In the genomic region with DNA sequence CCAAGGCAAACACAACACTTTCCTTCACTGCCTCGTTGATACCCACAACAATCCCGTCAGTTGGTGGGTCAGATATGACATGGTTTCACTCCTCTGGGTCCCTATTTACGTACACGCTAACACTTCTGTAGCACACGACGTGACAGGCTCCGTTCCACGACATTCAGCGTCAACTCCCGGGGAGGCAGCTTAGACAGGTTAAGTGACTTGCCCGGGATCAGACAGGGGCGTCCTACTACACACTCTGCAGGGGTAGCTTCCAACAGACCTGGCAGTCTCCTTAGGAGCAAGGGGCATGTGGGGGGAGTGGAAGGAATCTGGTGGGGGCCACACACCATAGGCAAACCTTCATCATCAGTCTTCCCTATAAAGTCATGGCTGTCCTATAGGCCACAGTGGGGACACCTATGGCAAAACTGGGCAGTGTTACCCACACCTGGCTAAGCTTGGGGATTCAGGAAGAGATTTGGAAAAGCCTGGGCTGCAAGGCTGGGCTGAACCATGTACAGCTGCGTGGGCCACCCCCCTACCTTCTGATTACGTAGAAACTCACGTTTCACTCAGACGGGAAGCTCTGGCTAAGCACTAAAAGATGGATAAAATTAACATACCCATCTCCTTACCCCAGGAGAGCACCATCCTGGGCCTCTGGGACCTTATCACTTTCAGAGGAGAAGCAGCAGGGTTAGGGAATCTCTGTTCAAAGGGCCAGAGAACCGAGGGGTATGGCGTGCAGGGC, we compare ENCODE assay signal across 8 cellular contexts. TPM values are rescaled to one million over a fixed set of nuclear protein-coding genes. Genes with fewer than 3 reads are reported as not detected.
DNase-seq lines count a peak whose midpoint lies in the region; ATAC-seq and TF ChIP-seq lines count a peak whose summit lies in the region.

No MANE protein-coding gene starts in this region.

- CTCF ChIA-PET in activated CD4-positive, alpha-beta T cell treated with anti-CD3 and anti-CD28 coated beads, Interleukin-2, amount 10 ng/mL, durations not matched to agents 7 days and 5 days (lab: Charles Lee) = interaction anchor here (1.0 to 7.2 kb wide), 9 partner anchors 9 to 220 kb away, joined by 3 to 62 read pairs (median 20); partner anchors contain the start of genes AIFM2 and SAR1A
- CTCF ChIA-PET in WTC11 (lab: Charles Lee) = interaction anchor here (1.0 to 4.0 kb wide), 8 partner anchors 23 to 358 kb away, joined by 3 to 79 read pairs (median 10); partner anchors contain the start of gene SAR1A

- TF ChIP-seq EP300 in gastroesophageal sphincter (IDR thresholded peaks at IDR 0.05) = no peak

- ATAC-seq in WTC11 (no peak), gastroesophageal sphincter (no peak)
- ATAC-seq in stimulated activated effector memory CD8-positive, alpha-beta T cell treated with anti-CD3 and anti-CD28 coated beads, Interleukin-12 subunit alpha, Interleukin-12 subunit beta, amount 100 ng/mL, for 72 hours = no peak

- H3K36me3 ChIP-seq in gastroesophageal sphincter = peaks cover 0 to 20% of the 10 kb centered on the region in 2 donors

- no peak for DNase-seq in activated CD4-positive, alpha-beta T cell treated with anti-CD3 and anti-CD28 coated beads, Interleukin-2, amount 10 ng/mL, durations not matched to agents 7 days and 5 days
- no peak for DNase-seq in activated CD4-positive, alpha-beta T cell treated with anti-CD3 and anti-CD28 coated beads, Interleukin-2, amount 50 U/mL, for 1 hour
- DNase-seq in WTC11 (ENCODE audit: low spot score) (no peak), GM13977 (ENCODE audit: low spot score) (no peak), SIG-M5 treated with dmso at 0.1 percent for 504 hours (lab: John Stamatoyannopoulos, UW; ENCODE audit: unreplicated experiment) (no peak)
- DNase-seq in stimulated activated effector memory CD8-positive, alpha-beta T cell treated with anti-CD3 and anti-CD28 coated beads, Interleukin-12 subunit alpha, Interleukin-12 subunit beta, amount 100 ng/mL, for 72 hours (ENCODE audit: low spot score in 2 of 2) = no peak
- DNase-seq in stimulated activated CD4-positive, alpha-beta T cell treated with anti-CD3 and anti-CD28 coated beads, Interleukin-15, amount 100 ng/mL, for 24 hours = no peak

- peaks cover 5% of the 10 kb centered on the region for H3K36me3 Mint-ChIP-seq in activated CD4-positive, alpha-beta T cell treated with anti-CD3 and anti-CD28 coated beads, Interleukin-2, amount 10 ng/mL, durations not matched to agents 7 days and 5 days (ENCODE audit: low read depth)
- no peaks in the 10 kb centered on the region for H3K36me3 Mint-ChIP-seq in WTC11
- peaks cover 29% of the 10 kb centered on the region for H3K36me3 Mint-ChIP-seq in stimulated activated effector memory CD8-positive, alpha-beta T cell treated with anti-CD3 and anti-CD28 coated beads, Interleukin-12 subunit alpha, Interleukin-12 subunit beta, amount 100 ng/mL, for 72 hours

- peak overlapping the region; percentile 84 for H3K27ac Mint-ChIP-seq in activated CD4-positive, alpha-beta T cell treated with anti-CD3 and anti-CD28 coated beads, Interleukin-2, amount 10 ng/mL, durations not matched to agents 7 days and 5 days
- H3K27ac Mint-ChIP-seq in WTC11 = no peak overlapping the region
- H3K27ac Mint-ChIP-seq in stimulated activated effector memory CD8-positive, alpha-beta T cell treated with anti-CD3 and anti-CD28 coated beads, Interleukin-12 subunit alpha, Interleukin-12 subunit beta, amount 100 ng/mL, for 72 hours = peak overlapping the region; percentile 79

- peak overlapping the region; percentile 85 for H3K4me3 Mint-ChIP-seq in activated CD4-positive, alpha-beta T cell treated with anti-CD3 and anti-CD28 coated beads, Interleukin-2, amount 10 ng/mL, durations not matched to agents 7 days and 5 days
- H3K4me3 Mint-ChIP-seq in WTC11 = peak overlapping the region; percentile 78
- peak overlapping the region; percentile 69 for H3K4me3 Mint-ChIP-seq in stimulated activated effector memory CD8-positive, alpha-beta T cell treated with anti-CD3 and anti-CD28 coated beads, Interleukin-12 subunit alpha, Interleukin-12 subunit beta, amount 100 ng/mL, for 72 hours

- in situ Hi-C loops in GM13977 (cut with MboI; ENCODE audit: low pct_unique_long_range_greater_than_20kb, low sequenced_read_pairs, unreplicated experiment) = no loop called here

- H3K27ac ChIP-seq in gastroesophageal sphincter = peak overlapping the region in 3 of 4 donors; percentile 89 to 95 (median 90)

- peaks cover 30% of the 10 kb centered on the region for H3K4me1 Mint-ChIP-seq in activated CD4-positive, alpha-beta T cell treated with anti-CD3 and anti-CD28 coated beads, Interleukin-2, amount 10 ng/mL, durations not matched to agents 7 days and 5 days
- H3K4me1 Mint-ChIP-seq in WTC11 = peaks cover 16% of the 10 kb centered on the region
- H3K4me1 Mint-ChIP-seq in stimulated activated effector memory CD8-positive, alpha-beta T cell treated with anti-CD3 and anti-CD28 coated beads, Interleukin-12 subunit alpha, Interleukin-12 subunit beta, amount 100 ng/mL, for 72 hours = peaks cover 31% of the 10 kb centered on the region

- no peak for TF ChIP-seq POLR2A in gastroesophageal sphincter (IDR thresholded peaks at IDR 0.05)

- no peaks in the 10 kb centered on the region for H3K27me3 Mint-ChIP-seq in activated CD4-positive, alpha-beta T cell treated with anti-CD3 and anti-CD28 coated beads, Interleukin-2, amount 10 ng/mL, durations not matched to agents 7 days and 5 days
- no peaks in the 10 kb centered on the region for H3K27me3 Mint-ChIP-seq in WTC11 (ENCODE audit: low read depth)

- H3K4me3 ChIP-seq in gastroesophageal sphincter = peak overlapping the region in 1 of 2 donors; percentile 90

- 81 to 87% methylated on average over 7 to 11 of the region's 18 CpGs for WGBS in gastroesophageal sphincter (ENCODE audit: low coverage in 1 of 2), 2 donors

- H3K9me3 Mint-ChIP-seq in activated CD4-positive, alpha-beta T cell treated with anti-CD3 and anti-CD28 coated beads, Interleukin-2, amount 10 ng/mL, durations not matched to agents 7 days and 5 days = no peaks in the 10 kb centered on the region
- H3K9me3 Mint-ChIP-seq in WTC11 = no peaks in the 10 kb centered on the region
- H3K9me3 Mint-ChIP-seq in stimulated activated effector memory CD8-positive, alpha-beta T cell treated with anti-CD3 and anti-CD28 coated beads, Interleukin-12 subunit alpha, Interleukin-12 subunit beta, amount 100 ng/mL, for 72 hours = no peaks in the 10 kb centered on the region

- H3K9me3 ChIP-seq in gastroesophageal sphincter = no peaks in the 10 kb centered on the region

- no peaks in the 10 kb centered on the region for H3K27me3 ChIP-seq in gastroesophageal sphincter

- TF ChIP-seq CTCF in WTC11 (IDR thresholded peaks at IDR 0.05) (no peak), gastroesophageal sphincter (IDR thresholded peaks at IDR 0.05) (no peak), GM13977 (IDR thresholded peaks at IDR 0.05; ENCODE audit: extremely low read depth, insufficient read depth, missing control alignments) (no peak)

- peaks cover 5 to 38% (median 11%) of the 10 kb centered on the region in 3 donors for H3K4me1 ChIP-seq in gastroesophageal sphincter

- POLR2A ChIA-PET in activated CD4-positive, alpha-beta T cell treated with anti-CD3 and anti-CD28 coated beads, Interleukin-2, amount 10 ng/mL, durations not matched to agents 7 days and 5 days (lab: Charles Lee) = no interaction called here
- POLR2A ChIA-PET in WTC11 (lab: Charles Lee) = interaction anchor here (0.8 to 1.1 kb wide), 2 partner anchors 9 to 185 kb away, joined by 3 read pairs; no protein-coding TSS in a partner anchor

TF ChIP-seq in WTC11, 78 proteins besides CTCF, POLR2A, EP300 and RAD21:
- TF ChIP-seq SMAD3 (CRISPR knock-in tag; IDR thresholded peaks at IDR 0.05; ENCODE audit: borderline replicate concordance) (no peak), ZNF263 (CRISPR knock-in tag; IDR thresholded peaks at IDR 0.05; ENCODE audit: low read depth) (no peak), ETV6 (CRISPR knock-in tag; IDR thresholded peaks at IDR 0.05) (no peak), ZNF416 (CRISPR knock-in tag; IDR thresholded peaks at IDR 0.05) (no peak), TEAD1 (CRISPR knock-in tag; IDR thresholded peaks at IDR 0.05) (no peak)
- TF ChIP-seq, protein P1, sequence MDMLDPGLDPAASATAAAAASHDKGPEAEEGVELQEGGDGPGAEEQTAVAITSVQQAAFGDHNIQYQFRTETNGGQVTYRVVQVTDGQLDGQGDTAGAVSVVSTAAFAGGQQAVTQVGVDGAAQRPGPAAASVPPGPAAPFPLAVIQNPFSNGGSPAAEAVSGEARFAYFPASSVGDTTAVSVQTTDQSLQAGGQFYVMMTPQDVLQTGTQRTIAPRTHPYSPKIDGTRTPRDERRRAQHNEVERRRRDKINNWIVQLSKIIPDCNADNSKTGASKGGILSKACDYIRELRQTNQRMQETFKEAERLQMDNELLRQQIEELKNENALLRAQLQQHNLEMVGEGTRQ (CRISPR knock-in tag; IDR thresholded peaks at IDR 0.05) = no peak
- TF ChIP-seq, protein P2, sequence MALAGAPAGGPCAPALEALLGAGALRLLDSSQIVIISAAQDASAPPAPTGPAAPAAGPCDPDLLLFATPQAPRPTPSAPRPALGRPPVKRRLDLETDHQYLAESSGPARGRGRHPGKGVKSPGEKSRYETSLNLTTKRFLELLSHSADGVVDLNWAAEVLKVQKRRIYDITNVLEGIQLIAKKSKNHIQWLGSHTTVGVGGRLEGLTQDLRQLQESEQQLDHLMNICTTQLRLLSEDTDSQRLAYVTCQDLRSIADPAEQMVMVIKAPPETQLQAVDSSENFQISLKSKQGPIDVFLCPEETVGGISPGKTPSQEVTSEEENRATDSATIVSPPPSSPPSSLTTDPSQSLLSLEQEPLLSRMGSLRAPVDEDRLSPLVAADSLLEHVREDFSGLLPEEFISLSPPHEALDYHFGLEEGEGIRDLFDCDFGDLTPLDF (CRISPR knock-in tag; IDR thresholded peaks at IDR 0.05) = no peak
TF ChIP-seq in WTC11: peak in this region for 0.

RNA-seq across cellular contexts. Expression of gene TYSND1, which starts 2.0 kb away (rescaled TPM):
- 10 to 100 TPM; 11.6 to 14.3 TPM for total RNA-seq in activated CD4-positive, alpha-beta T cell treated with anti-CD3 and anti-CD28 coated beads, Interleukin-2, amount 10 ng/mL, durations not matched to agents 7 days and 5 days
- total RNA-seq in WTC11 (2021) (18.9 to 21.3 TPM (median 20.7 TPM) in 3 replicates), gastroesophageal sphincter (10 to 100 TPM in 3 of 4 donors, 1 to 10 TPM in 1; 6.9 to 13.4 (median 11.4) TPM)

RNA-seq across cellular contexts. Expression of gene AIFM2, which starts 11.9 kb away (rescaled TPM):
- 1 to 10 TPM; 2.5 to 3.3 TPM for total RNA-seq in activated CD4-positive, alpha-beta T cell treated with anti-CD3 and anti-CD28 coated beads, Interleukin-2, amount 10 ng/mL, durations not matched to agents 7 days and 5 days
- total RNA-seq in WTC11 (2021) = 4.4 to 5.2 TPM (median 4.6 TPM) in 3 replicates
- total RNA-seq in gastroesophageal sphincter = 10 to 100 TPM; 11.8 to 23.3 (median 16.9) TPM

RNA-seq across cellular contexts. Expression of gene SAR1A, which starts 25.8 kb away (rescaled TPM):
- 100 to 1,000 TPM; 102 to 119 TPM for total RNA-seq in activated CD4-positive, alpha-beta T cell treated with anti-CD3 and anti-CD28 coated beads, Interleukin-2, amount 10 ng/mL, durations not matched to agents 7 days and 5 days
- total RNA-seq in WTC11 (2021) (102 to 111 TPM (median 109 TPM) in 3 replicates), gastroesophageal sphincter (100 to 1,000 TPM in 1 of 4 donors, 10 to 100 TPM in 3; 86.0 to 122 (median 92.6) TPM)
